Comparison of ENCODE assay signal across 8 cellular contexts in the genomic region with DNA sequence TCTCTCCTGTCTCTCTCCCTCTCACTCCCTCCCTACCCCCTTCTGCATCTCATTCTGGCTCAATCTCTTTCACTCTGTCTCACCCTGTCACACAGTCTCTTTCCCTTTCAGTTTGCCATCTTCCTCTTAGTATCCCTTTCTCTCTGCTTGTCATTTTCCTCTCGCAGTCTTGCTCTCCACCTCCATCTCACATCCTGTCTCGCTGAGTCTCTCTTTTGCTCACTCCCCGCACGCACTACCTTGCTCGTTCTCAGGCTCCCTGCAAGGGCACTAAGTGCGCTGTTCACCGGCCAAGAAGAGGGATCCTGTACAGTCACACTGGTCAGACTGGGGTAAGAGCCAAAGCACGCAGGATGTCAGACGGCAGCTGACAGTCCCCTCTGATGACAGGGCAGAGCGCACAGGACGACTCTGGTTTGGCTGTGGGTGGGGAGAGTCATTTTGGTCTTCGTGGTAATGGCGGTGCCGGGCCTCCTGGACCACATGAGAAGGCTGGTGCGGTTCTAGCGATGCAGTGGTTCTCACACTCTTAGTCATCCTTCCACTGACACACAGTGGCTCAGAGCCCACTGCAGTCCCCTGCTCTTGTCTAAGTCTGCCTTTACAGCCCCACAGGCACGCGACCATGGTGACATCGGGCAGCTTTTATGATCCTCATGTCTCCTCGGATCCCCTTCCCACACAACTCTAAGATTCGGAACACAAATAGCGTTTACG.
DNase-seq lines count a peak whose midpoint lies in the region; ATAC-seq and TF ChIP-seq lines count a peak whose summit lies in the region.

No MANE protein-coding gene starts in this region.

- intact Hi-C loops in spleen (cut with DNase I; ENCODE audit: low total_unique reads) (no loop called here), prostate gland (cut with DNase I) (no loop called here)

- H3K4me1 ChIP-seq in spleen, result peaks cover 10 to 64% (median 32%) of the 10 kb centered on the region in 6 donors
- no peaks in the 10 kb centered on the region for H3K4me1 ChIP-seq in prostate gland (replicated peaks)

- peak; percentile 79 to 93 for DNase-seq in activated CD4-positive, alpha-beta T cell treated with anti-CD3 and anti-CD28 coated beads, Interleukin-2, amount 50 U/mL, for 24 hours (ENCODE audit: low read depth in 1 of 2, low spot score in 1 of 2)
- DNase-seq in spleen (peak; percentile 85), middle frontal gyrus (ENCODE audit: extremely low spot score, low spot score) (no peak), prostate gland (ENCODE audit: low spot score) (no peak), NCI-H1105 (lab: John Stamatoyannopoulos, UW) (no peak)

- ATAC-seq in GM18873 (IDR thresholded peaks at IDR 0.05; ENCODE audit: low FRiP score, unreplicated experiment) (peak; percentile 88), HG03066 (IDR thresholded peaks at IDR 0.05; ENCODE audit: low read depth, unreplicated experiment) (peak; percentile 78), esophagus mucosa (peak; percentile 43)

- TF ChIP-seq CTCF in spleen (IDR thresholded peaks at IDR 0.05 in 8 of 11, conservative IDR thresholded peaks at IDR 0.05 in 3 of 11) (no peak), prostate gland (IDR thresholded peaks at IDR 0.05) (no peak)

- H3K4me3 ChIP-seq in spleen (peak overlapping the region in 5 of 8 donors; percentile 11 to 62 (median 20)), prostate gland (no peak overlapping the region)

- no peaks in the 10 kb centered on the region for H3K9me3 ChIP-seq in spleen
- no peaks in the 10 kb centered on the region for H3K9me3 ChIP-seq in prostate gland

- 49 to 56% (median 50%) methylated on average over 23 of the region's 23 CpGs for WGBS in spleen, 5 donors
- WGBS in prostate gland, result 79% methylated on average over 23 of the region's 23 CpGs

- H3K27me3 ChIP-seq in spleen (replicated peaks in 1 of 7) (no peaks in the 10 kb centered on the region), prostate gland (replicated peaks; ENCODE audit: insufficient read depth) (no peaks in the 10 kb centered on the region)

- peaks cover 0 to 6% (median 0%) of the 10 kb centered on the region in 6 donors for H3K36me3 ChIP-seq in spleen
- H3K36me3 ChIP-seq in prostate gland, result no peaks in the 10 kb centered on the region

- peak overlapping the region; percentile 10 to 82 (median 60) for H3K27ac ChIP-seq in spleen
- H3K27ac ChIP-seq in prostate gland, result peak overlapping the region in 1 of 2 donors; percentile 3

- peak in 1 of 3 donors; percentile 15 for TF ChIP-seq POLR2A in spleen (IDR thresholded peaks at IDR 0.05)
- no peak for TF ChIP-seq POLR2A in prostate gland (IDR thresholded peaks at IDR 0.05)

Comparison
In these comparisons a context has a peak if more than half of its experiments do, and no peak if none do; other contexts are left out.
1. DNase-seq: peak in activated CD4-positive, alpha-beta T cell treated with anti-CD3 and anti-CD28 coated beads, Interleukin-2, amount 50 U/mL, for 24 hours (2 of 2) and spleen (single experiment); none in middle frontal gyrus (single experiment), prostate gland (single experiment) and NCI-H1105 (single experiment).
2. H3K4me3 ChIP-seq: peak in spleen (5 of 8); none in prostate gland (0 of 2).
3. Peak in every context shown above with its lines, with median percentiles within 50 percentile points of each other: ATAC-seq.